In the genomic region with DNA sequence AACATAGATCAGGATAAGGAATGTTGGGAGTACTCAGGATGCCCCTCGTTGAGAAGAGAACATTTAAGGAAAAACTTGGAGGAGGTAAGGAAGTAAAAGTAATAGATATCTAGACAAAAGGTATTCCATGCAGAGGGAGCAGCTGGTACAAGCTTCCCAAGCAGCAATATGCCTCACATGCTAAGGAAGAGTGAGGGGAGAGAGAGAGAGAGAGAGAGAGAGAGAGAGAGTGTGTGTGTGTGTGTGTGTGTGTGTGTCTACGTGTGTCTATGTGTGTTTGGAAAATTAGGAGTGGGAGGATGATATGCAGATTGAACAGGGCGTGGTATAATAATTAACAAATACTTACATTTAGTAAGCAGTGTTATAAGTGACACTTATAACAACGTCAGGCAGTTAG, we compare ENCODE assay signal across 19 cellular contexts. TPM values are rescaled to one million over a fixed set of nuclear protein-coding genes. Genes with fewer than 3 reads are reported as not detected.
DNase-seq lines count a peak whose midpoint lies in the region; FAIRE-seq and TF ChIP-seq lines count a peak whose summit lies in the region.
"Had no signal": no experiment of that assay in that cellular context is flagged by ENCODE, and none has a peak within 500 bp of the region (broad histone marks: within the 10 kb centered on the region; RNA-seq: fewer than 3 reads in every experiment).

No MANE protein-coding gene starts in this region.

- WGBS in H1 (ENCODE audit: extremely low coverage in 1 of 2, insufficient coverage in 1 of 2, insufficient read length in 1 of 2, insufficient replicate concordance in 2 of 2, low coverage in 1 of 2, low lambda C conversion rate in 2 of 2, missing lambda C conversion rate in 1 of 2), 2 experiments = 89% methylated on average over 4 of the region's 4 CpGs; no CpG with 5 or more reads in 1 of the 2 experiments
- WGBS in trophoblast cell (ENCODE audit: extremely low coverage, insufficient coverage, insufficient read length) = no CpG with 5 or more reads among the region's 4 CpGs

- H2BK12ac ChIP-seq in H1 (ENCODE audit: low read depth, low read length) = no peak overlapping the region
- no peak overlapping the region for H2BK12ac ChIP-seq in trophoblast cell (ENCODE audit: low read length)

- H3K27me3 ChIP-seq in ACC112 (ENCODE audit: insufficient read depth, low read length) (peaks cover 17% of the 10 kb centered on the region), H1 (replicated peaks in 1 of 4; ENCODE audit: control insufficient read depth in 3 of 4, extremely low read depth in 1 of 4, insufficient read depth in 3 of 4, low read length in 3 of 4) (no peaks in the 10 kb centered on the region; a peak in 1 of 7 replicates), neural cell (ENCODE audit: insufficient read depth, low read depth, low read length) (no peaks in the 10 kb centered on the region), trophoblast cell (ENCODE audit: insufficient read depth, low read length) (no peaks in the 10 kb centered on the region)

- H2BK5ac ChIP-seq in H1 (ENCODE audit: low read depth, low read length) = no peak overlapping the region
- no peak overlapping the region for H2BK5ac ChIP-seq in trophoblast cell (ENCODE audit: low read depth, low read length, poor library complexity)

- H3K56ac ChIP-seq in H1 (replicated peaks; ENCODE audit: insufficient read length, low read depth, low read length) = peak overlapping the region; percentile 33

- H3K4ac ChIP-seq in H1 (replicated peaks; ENCODE audit: insufficient read length, low read depth, low read length) (no peak overlapping the region), trophoblast cell (ENCODE audit: low read depth, low read length) (no peak overlapping the region)

- H4K8ac ChIP-seq in H1 (ENCODE audit: extremely low read depth, insufficient read depth, low read length) (no peak overlapping the region), trophoblast cell (ENCODE audit: low read depth, low read length) (no peak overlapping the region)

- H3K9me2 ChIP-seq in neural cell (ENCODE audit: insufficient read depth, low read length) = no peaks in the 10 kb centered on the region

- no peak overlapping the region for H3K14ac ChIP-seq in H1 (ENCODE audit: insufficient read length)
- H3K14ac ChIP-seq in trophoblast cell (ENCODE audit: low read length) = no peak overlapping the region

- no peak overlapping the region for H4K12ac ChIP-seq in trophoblast cell (ENCODE audit: low read depth, low read length)

- H2AK5ac ChIP-seq in H1 (ENCODE audit: low read depth, low read length) (no peak overlapping the region), trophoblast cell (ENCODE audit: low read length) (no peak overlapping the region)

- peaks cover 2% of the 10 kb centered on the region; the same call in 1 of the 2 replicates for H3K23me2 ChIP-seq in H1 (ENCODE audit: low read depth, low read length)

- TF ChIP-seq EP300 in H1 (IDR thresholded peaks at IDR 0.05; ENCODE audit: borderline replicate concordance in 1 of 2, low read depth in 2 of 2, low read length in 2 of 2) (no peak), neural cell (conservative IDR thresholded peaks at IDR 0.05; ENCODE audit: poor library complexity, severe bottlenecking) (no peak)

- H3K18ac ChIP-seq in H1 (ENCODE audit: extremely low read depth, low read length) (no peak overlapping the region), trophoblast cell (ENCODE audit: low read length) (no peak overlapping the region)

- no peak overlapping the region for H4K5ac ChIP-seq in H1 (ENCODE audit: insufficient read length, low read depth, low read length)

- no peak overlapping the region for H4K91ac ChIP-seq in H1 (replicated peaks; ENCODE audit: insufficient read length, low read length)
- peak overlapping the region; percentile 37 for H4K91ac ChIP-seq in trophoblast cell (ENCODE audit: low read depth, low read length)

- no peak overlapping the region for H2BK15ac ChIP-seq in H1 (ENCODE audit: low read length)

- peaks cover 12% of the 10 kb centered on the region for H3F3A ChIP-seq in neural cell (ENCODE audit: insufficient read depth, low read length, poor library complexity, severe bottlenecking)

- TF ChIP-seq POLR2A in H1 (IDR thresholded peaks at IDR 0.05; ENCODE audit: control extremely low read depth in 1 of 2, low read depth in 2 of 2, low read length in 2 of 2) = no peak

- POLR2A ChIA-PET in H1 (lab: Charles Lee; ENCODE audit: partially characterized antibody) = interaction anchor here (0.6 to 1.0 kb wide), 3 partner anchors 57 to 399 kb away, joined by 3 read pairs; no protein-coding TSS in a partner anchor

- no peak for FAIRE-seq in H1 (lab: Jason Lieb, UNC)
- FAIRE-seq: A204.1, D721Med, GM18507 had no signal

- H3K4me1 ChIP-seq in ACC112 (ENCODE audit: control insufficient read depth, insufficient read depth, low read length, unreplicated experiment) (peaks cover 11% of the 10 kb centered on the region), H1 (replicated peaks in 1 of 4; ENCODE audit: control insufficient read depth in 3 of 4, insufficient read depth in 4 of 4, low read length in 3 of 4) (peaks cover 0 to 2% (median under 1%) of the 10 kb centered on the region in 4 experiments; a peak in 5 of 7 replicates), trophoblast cell (ENCODE audit: control insufficient read depth in 1 of 2, insufficient read depth in 2 of 2, low read length in 2 of 2) (peaks cover 0 to 2% of the 10 kb centered on the region in 2 experiments)
- H3K4me1 ChIP-seq: BE2C had no signal

- no peak for TF ChIP-seq CTCF in H1 (IDR thresholded peaks at IDR 0.05; ENCODE audit: control extremely low read depth in 1 of 3, insufficient read depth in 1 of 3, low read depth in 1 of 3, low read length in 3 of 3)
- no peak for TF ChIP-seq CTCF in neural cell (IDR thresholded peaks at IDR 0.05; ENCODE audit: poor library complexity, severe bottlenecking)

- DNase-seq in H1 (ENCODE audit: low read depth in 1 of 2, low spot score in 2 of 2) (no peak), trophoblast cell (no peak), T-helper 1 cell (no peak), NCI-H1436 treated with DMSO at 0.1 percent for 48 hours (lab: John Stamatoyannopoulos, UW) (no peak), DMS 273 treated with DMSO at 0.1 percent for 48 hours (lab: John Stamatoyannopoulos, UW) (no peak), HCEC 1CT (no peak)
- DNase-seq: BE2C; CD4-positive, alpha-beta T cell; CD8-positive, alpha-beta memory T cell; DMS79 treated with DMSO at 0.1 percent for 48 hours; H9 had no signal

- TF ChIP-seq RAD21 in H1 (IDR thresholded peaks at IDR 0.05 in 1 of 2, conservative IDR thresholded peaks at IDR 0.05 in 1 of 2; ENCODE audit: low read depth in 2 of 2, low read length in 2 of 2) = no peak
- no peak for TF ChIP-seq RAD21 in neural cell (conservative IDR thresholded peaks at IDR 0.05)

- no peaks in the 10 kb centered on the region for H3K79me1 ChIP-seq in H1 (ENCODE audit: low read depth, low read length)
- no peaks in the 10 kb centered on the region for H3K79me1 ChIP-seq in trophoblast cell (ENCODE audit: low read length)

- H3K9me3 ChIP-seq in H1 (ENCODE audit: insufficient read depth in 2 of 2, low read depth in 1 of 2, low read length in 1 of 2) (no peaks in the 10 kb centered on the region; a peak in 1 of 4 replicates), neural cell (ENCODE audit: low read length) (no peaks in the 10 kb centered on the region), trophoblast cell (ENCODE audit: insufficient read depth, low read depth, low read length) (no peaks in the 10 kb centered on the region)
- H3K9me3 ChIP-seq: BE2C had no signal

- H2BK20ac ChIP-seq in H1 (ENCODE audit: low read length) = no peak overlapping the region

- H4K20me1 ChIP-seq in H1 (replicated peaks in 1 of 2; ENCODE audit: control insufficient read depth in 1 of 2, insufficient read depth in 2 of 2, low read length in 2 of 2) = no peaks in the 10 kb centered on the region
- H4K20me1 ChIP-seq in neural cell (ENCODE audit: insufficient read depth) = no peaks in the 10 kb centered on the region
- H4K20me1 ChIP-seq: BLaER1 treated with 17β-estradiol and CSF1 and Interleukin-3, amounts not matched to agents 10 nM and 100 nM had no signal

- no peak overlapping the region for H3K27ac ChIP-seq in ACC112 (ENCODE audit: low read depth, low read length)
- no peak overlapping the region for H3K27ac ChIP-seq in H1 (ENCODE audit: low read depth, low read length)
- peak overlapping the region; percentile 94 for H3K27ac ChIP-seq in neural cell (ENCODE audit: low read length)
- H3K27ac ChIP-seq in trophoblast cell (ENCODE audit: low read depth, low read length) = no peak overlapping the region
- H3K27ac ChIP-seq: 22Rv1; BLaER1 treated with 17β-estradiol and CSF1 and Interleukin-3, amounts not matched to agents 10 nM and 100 nM; GM23248 had no signal

- H3K4me2 ChIP-seq in H1 (ENCODE audit: insufficient read depth in 1 of 2, low read depth in 2 of 2, low read length in 2 of 2) (no peak overlapping the region), neural cell (ENCODE audit: low read length) (peak overlapping the region; percentile 59), trophoblast cell (ENCODE audit: low read length) (no peak overlapping the region)
- H3K4me2 ChIP-seq: BLaER1 treated with 17β-estradiol and CSF1 and Interleukin-3, amounts not matched to agents 10 nM and 100 nM had no signal

- no peak overlapping the region for H3K9ac ChIP-seq in H1 (replicated peaks in 1 of 4; ENCODE audit: extremely low read depth in 1 of 4, low read depth in 3 of 4, low read length in 3 of 4)
- peak overlapping the region; percentile 65 for H3K9ac ChIP-seq in neural cell (ENCODE audit: low read length)
- H3K9ac ChIP-seq in trophoblast cell (ENCODE audit: low read length) = no peak overlapping the region
- H3K9ac ChIP-seq: BLaER1 treated with 17β-estradiol and CSF1 and Interleukin-3, amounts not matched to agents 10 nM and 100 nM; GM23248 had no signal

- H3K79me2 ChIP-seq in ACC112 (ENCODE audit: control insufficient read depth, insufficient read depth, low read length, unreplicated experiment) (no peaks in the 10 kb centered on the region), H1 (ENCODE audit: control insufficient read depth in 1 of 2, insufficient read depth in 2 of 2, low read length in 2 of 2) (no peaks in the 10 kb centered on the region), neural cell (replicated peaks; ENCODE audit: insufficient read depth, low read length) (no peaks in the 10 kb centered on the region), trophoblast cell (ENCODE audit: control insufficient read depth, insufficient read depth, low read length, poor library complexity) (no peaks in the 10 kb centered on the region)

- no peaks in the 10 kb centered on the region for H3K36me3 ChIP-seq in ACC112 (ENCODE audit: insufficient read depth, low read length)
- no peaks in the 10 kb centered on the region for H3K36me3 ChIP-seq in H1 (ENCODE audit: control insufficient read depth in 2 of 4, insufficient read depth in 4 of 4, low read length in 3 of 4)
- H3K36me3 ChIP-seq in neural cell (ENCODE audit: insufficient read depth, low read length) = no peaks in the 10 kb centered on the region
- H3K36me3 ChIP-seq in trophoblast cell (ENCODE audit: control insufficient read depth in 1 of 2, insufficient read depth in 2 of 2, low read length in 2 of 2) = no peaks in the 10 kb centered on the region
- H3K36me3 ChIP-seq: BE2C; BLaER1 treated with 17β-estradiol and CSF1 and Interleukin-3, amounts not matched to agents 10 nM and 100 nM had no signal

- CTCF ChIA-PET in H1 (lab: Charles Lee; ENCODE audit: partially characterized antibody) = interaction anchor here (0.6 to 9.0 kb wide), 15 partner anchors 14 to 1872 kb away, joined by 3 to 114 read pairs (median 5); no protein-coding TSS in a partner anchor

- no peak overlapping the region for H3K4me3 ChIP-seq in ACC112 (ENCODE audit: low read depth, low read length)
- H3K4me3 ChIP-seq in H1 (ENCODE audit: extremely low read depth in 1 of 4, insufficient read depth in 2 of 4, low read depth in 3 of 4, low read length in 4 of 4) = no peak overlapping the region
- peak overlapping the region; percentile 59 for H3K4me3 ChIP-seq in neural cell (ENCODE audit: low read length)
- no peak overlapping the region for H3K4me3 ChIP-seq in trophoblast cell (ENCODE audit: low read depth, low read length)
- H3K4me3 ChIP-seq: BLaER1 treated with 17β-estradiol and CSF1 and Interleukin-3, amounts not matched to agents 10 nM and 100 nM; GM23248 had no signal

- no peak overlapping the region for H2BK120ac ChIP-seq in H1 (replicated peaks; ENCODE audit: low read depth, low read length)
- H2BK120ac ChIP-seq in trophoblast cell (ENCODE audit: insufficient read depth, low read length, poor library complexity) = no peak overlapping the region

- H3K23ac ChIP-seq in H1 (ENCODE audit: insufficient read length) = no peak overlapping the region
- H3K23ac ChIP-seq in trophoblast cell (ENCODE audit: low read length) = no peak overlapping the region

- H2AFZ ChIP-seq in ACC112 (ENCODE audit: low read length, unreplicated experiment) (peak overlapping the region; percentile 33), H1 (ENCODE audit: low read length) (no peak overlapping the region), neural cell (ENCODE audit: low read depth, low read length) (peak overlapping the region; percentile 62), trophoblast cell (ENCODE audit: insufficient read depth, low read length, poor library complexity) (no peak overlapping the region)
- H2AFZ ChIP-seq: GM23248 had no signal

RNA-seq across cellular contexts. Expression of a gene that starts 9.2 kb away (rescaled TPM):
- total RNA-seq in H1 (2021; fragmentation: NEBNext Ultra II Directional; extraction: Animal tissue kit (Norgen Biotek cat#: 25700)) = 12.8 and 13.3 TPM in 2 replicates
- polyA plus RNA-seq in H1 (2011; rRNA removed) = 3.4 and 4.2 TPM in 2 replicates
- polyA plus RNA-seq in H1 (2011; cell fraction: cytosol; rRNA removed) = 5.6 TPM
- 2.7 TPM for polyA plus RNA-seq in H1 (2011; cell fraction: nucleus; rRNA removed)
- 4.0 to 6.0 TPM (median 4.8 TPM) in 4 replicates for polyA plus RNA-seq in H1 (2012, experiment 1 of 2)
- 0.41 TPM for polyA plus RNA-seq in H1 (2012, experiment 2 of 2)
- polyA plus RNA-seq in H1 (2013, experiment 1 of 2) = 4.9 TPM
- 4.4 TPM for polyA plus RNA-seq in H1 (2013, experiment 2 of 2)
- 7.2 and 9.8 TPM in 2 replicates for polyA minus RNA-seq in H1 (2011; rRNA and poly(A)+ RNA removed)
- 8.9 TPM for polyA minus RNA-seq in H1 (2011; cell fraction: cytosol; rRNA and poly(A)+ RNA removed)
- polyA minus RNA-seq in H1 (2011; cell fraction: nucleus; rRNA and poly(A)+ RNA removed) = 13.5 TPM
- polyA plus RNA-seq in neural cell = 16.8 and 20.3 TPM in 2 replicates
- polyA minus RNA-seq in neural cell = 32.6 and 49.0 TPM in 2 replicates
- 5.7 and 7.8 TPM in 2 replicates for polyA plus RNA-seq in trophoblast cell (2013)

Comparison
In these comparisons a context has a peak if more than half of its experiments do, and no peak if none do; other contexts are left out.
1. H2AFZ ChIP-seq: peak in ACC112 (single experiment) and neural cell (single experiment); none in H1 (single experiment) and trophoblast cell (single experiment).